In genomic region chr2:232376260-232376659, GRCh38 we compare ENCODE assay signal across 31 cellular contexts. TPM values are rescaled to one million over a fixed set of nuclear protein-coding genes. Genes with fewer than 3 reads are reported as not detected.
DNase-seq lines count a peak whose midpoint lies in the region; FAIRE-seq and TF ChIP-seq lines count a peak whose summit lies in the region.
"Had no signal": no experiment of that assay in that cellular context is flagged by ENCODE, and none has a peak within 500 bp of the region (broad histone marks: within the 10 kb centered on the region; RNA-seq: fewer than 3 reads in every experiment).

No MANE protein-coding gene starts in this region.

- H3K4me1 Mint-ChIP-seq in glutamatergic neuron (ENCODE audit: low read depth, unreplicated experiment), result no peaks in the 10 kb centered on the region

- H3K4me1 ChIP-seq in tibial nerve, result no peaks in the 10 kb centered on the region
- H3K4me1 ChIP-seq: SJSA1 had no signal

- no peaks in the 10 kb centered on the region for H3K9me3 ChIP-seq in tibial nerve
- H3K9me3 ChIP-seq: SJSA1 had no signal

- H3K4me3 Mint-ChIP-seq in glutamatergic neuron (ENCODE audit: unreplicated experiment), result no peak overlapping the region
- H3K4me3 Mint-ChIP-seq: CD4-positive, alpha-beta T cell had no signal

- H3K4me3 ChIP-seq in tibial nerve, result no peak overlapping the region
- H3K4me3 ChIP-seq: K562, SJSA1 had no signal

- no peaks in the 10 kb centered on the region for H3K36me3 ChIP-seq in tibial nerve
- H3K36me3 ChIP-seq: SJSA1 had no signal

- 78 to 84% methylated on average over 3 to 4 of the region's 4 CpGs for WGBS in tibial nerve, 2 donors

- no peak for TF ChIP-seq EP300 in tibial nerve (IDR thresholded peaks at IDR 0.05)

- H3K27me3 ChIP-seq in tibial nerve, result peaks cover 0 to 11% of the 10 kb centered on the region in 2 donors
- H3K27me3 ChIP-seq: SJSA1 had no signal

- TF ChIP-seq CTCF in tibial nerve (IDR thresholded peaks at IDR 0.05) (no peak), glutamatergic neuron (IDR thresholded peaks at IDR 0.05; ENCODE audit: partially characterized antibody, unreplicated experiment) (no peak)

- TF ChIP-seq POLR2A in tibial nerve (IDR thresholded peaks at IDR 0.05), result no peak

- no peaks in the 10 kb centered on the region for H3K27me3 Mint-ChIP-seq in glutamatergic neuron (ENCODE audit: unreplicated experiment)
- H3K27me3 Mint-ChIP-seq: CD4-positive, alpha-beta T cell had no signal

- H3K9me3 Mint-ChIP-seq in glutamatergic neuron (ENCODE audit: unreplicated experiment), result peaks cover 3% of the 10 kb centered on the region
- H3K9me3 Mint-ChIP-seq: CD4-positive, alpha-beta T cell had no signal

- H3K36me3 Mint-ChIP-seq in glutamatergic neuron (ENCODE audit: unreplicated experiment), result no peaks in the 10 kb centered on the region

- FAIRE-seq in HTR-8/SVneo (lab: Jason Lieb, UNC), result peak; percentile 9
- FAIRE-seq: D721Med, G401.6, H54, K562 had no signal

- H3K27ac Mint-ChIP-seq in glutamatergic neuron (ENCODE audit: unreplicated experiment), result no peak overlapping the region
- H3K27ac Mint-ChIP-seq: CD4-positive, alpha-beta T cell had no signal

- intact Hi-C loops in posterior vena cava (cut with DNase I), result no loop called here

- DNase-seq in 8988T (peak; percentile 17), HTR-8/SVneo (ENCODE audit: insufficient read length, low spot score) (no peak), iPS-NIHi11 (ENCODE audit: low spot score) (peak; percentile 11), posterior vena cava (ENCODE audit: low spot score) (peak; percentile 51), tibial nerve (ENCODE audit: low spot score in 2 of 2) (no peak), H4 (ENCODE audit: low spot score) (no peak), glutamatergic neuron (no peak)
- DNase-seq in activated CD4-positive, alpha-beta T cell treated with anti-CD3 and anti-CD28 coated beads, Interleukin-2, amount 50 U/mL, for 48 hours, result no peak
- DNase-seq: CD4-positive, alpha-beta T cell; DMS53; Kasumi-1; NCI-H1092 treated with DMSO at 0.1 percent for 48 hours; NCI-H1436 treated with DMSO at 0.1 percent for 48 hours; NCI-H187 treated with DMSO at 0.1 percent for 48 hours; NCI-H2171 treated with DMSO at 0.1 percent for 48 hours; NCI-H345; NCI-H524; NCI-H774; NK-92 treated with Interleukin-12 subunit alpha and Interleukin-12 subunit beta, amount 100 ng/mL, for 24 hours; PC-3; Right ventricle myocardium superior had no signal

- no peak overlapping the region for H3K27ac ChIP-seq in tibial nerve
- H3K27ac ChIP-seq: SJSA1 had no signal

RNA-seq across cellular contexts. Expression of gene ALPP, which starts 2.3 kb away (rescaled TPM):
- total RNA-seq in posterior vena cava, result not detected
- total RNA-seq in tibial nerve, result not detected
- 1.4 and 1.5 TPM in 2 replicates for total RNA-seq in H4 (2014; rRNA removed; shearing (Covaris generic))
- 0.34 TPM for total RNA-seq in glutamatergic neuron (ENCODE audit: unreplicated experiment)
- total RNA-seq: CD4-positive, alpha-beta T cell; Daoy; HT1080; K562; Right ventricle myocardium superior; RPMI7951 had no signal

RNA-seq across cellular contexts. Expression of gene ALPG, which starts 30.4 kb away (rescaled TPM):
- total RNA-seq in posterior vena cava, result not detected
- total RNA-seq in tibial nerve, result not detected
- total RNA-seq in H4 (2014; rRNA removed; shearing (Covaris generic)), result not detected in 2 replicates
- 2.4 TPM for total RNA-seq in glutamatergic neuron (ENCODE audit: unreplicated experiment)
- total RNA-seq: A172; CD4-positive, alpha-beta T cell; Daoy; HT1080; K562; M059J; Right ventricle myocardium superior; RPMI7951 had no signal

Comparison
In these comparisons a context has a peak if more than half of its experiments do, and no peak if none do; other contexts are left out.
1. DNase-seq: peak in 8988T (single experiment), iPS-NIHi11 (single experiment) and posterior vena cava (single experiment); none in HTR-8/SVneo (single experiment), tibial nerve (0 of 2), H4 (single experiment), activated CD4-positive, alpha-beta T cell treated with anti-CD3 and anti-CD28 coated beads, Interleukin-2, amount 50 U/mL, for 48 hours (0 of 2) and glutamatergic neuron (single experiment).